1 cellular context compared by ENCODE assay signal in genomic region chr20:5749512-5750490, GRCh38.
TF ChIP-seq lines count a peak whose summit lies in the region.

TSS of gene SHLD1 (plus strand) at chr20:5750401. CDS start at chr20:5772866, 22,465 bp downstream.

TF ChIP-seq in HepG2, 621 proteins besides CTCF, POLR2A, EP300 and RAD21 (continued from another document and continues in another):
- TF ChIP-seq, protein P1, sequence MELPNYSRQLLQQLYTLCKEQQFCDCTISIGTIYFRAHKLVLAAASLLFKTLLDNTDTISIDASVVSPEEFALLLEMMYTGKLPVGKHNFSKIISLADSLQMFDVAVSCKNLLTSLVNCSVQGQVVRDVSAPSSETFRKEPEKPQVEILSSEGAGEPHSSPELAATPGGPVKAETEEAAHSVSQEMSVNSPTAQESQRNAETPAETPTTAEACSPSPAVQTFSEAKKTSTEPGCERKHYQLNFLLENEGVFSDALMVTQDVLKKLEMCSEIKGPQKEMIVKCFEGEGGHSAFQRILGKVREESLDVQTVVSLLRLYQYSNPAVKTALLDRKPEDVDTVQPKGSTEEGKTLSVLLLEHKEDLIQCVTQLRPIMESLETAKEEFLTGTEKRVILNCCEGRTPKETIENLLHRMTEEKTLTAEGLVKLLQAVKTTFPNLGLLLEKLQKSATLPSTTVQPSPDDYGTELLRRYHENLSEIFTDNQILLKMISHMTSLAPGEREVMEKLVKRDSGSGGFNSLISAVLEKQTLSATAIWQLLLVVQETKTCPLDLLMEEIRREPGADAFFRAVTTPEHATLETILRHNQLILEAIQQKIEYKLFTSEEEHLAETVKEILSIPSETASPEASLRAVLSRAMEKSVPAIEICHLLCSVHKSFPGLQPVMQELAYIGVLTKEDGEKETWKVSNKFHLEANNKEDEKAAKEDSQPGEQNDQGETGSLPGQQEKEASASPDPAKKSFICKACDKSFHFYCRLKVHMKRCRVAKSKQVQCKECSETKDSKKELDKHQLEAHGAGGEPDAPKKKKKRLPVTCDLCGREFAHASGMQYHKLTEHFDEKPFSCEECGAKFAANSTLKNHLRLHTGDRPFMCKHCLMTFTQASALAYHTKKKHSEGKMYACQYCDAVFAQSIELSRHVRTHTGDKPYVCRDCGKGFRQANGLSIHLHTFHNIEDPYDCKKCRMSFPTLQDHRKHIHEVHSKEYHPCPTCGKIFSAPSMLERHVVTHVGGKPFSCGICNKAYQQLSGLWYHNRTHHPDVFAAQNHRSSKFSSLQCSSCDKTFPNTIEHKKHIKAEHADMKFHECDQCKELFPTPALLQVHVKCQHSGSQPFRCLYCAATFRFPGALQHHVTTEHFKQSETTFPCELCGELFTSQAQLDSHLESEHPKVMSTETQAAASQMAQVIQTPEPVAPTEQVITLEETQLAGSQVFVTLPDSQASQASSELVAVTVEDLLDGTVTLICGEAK (IDR thresholded peaks at IDR 0.05) = no peak
- TF ChIP-seq, protein P1 (CRISPR knock-in tag; IDR thresholded peaks at IDR 0.05) = no peak; the same call in 1 of the 2 replicates
- TF ChIP-seq LCORL (IDR thresholded peaks at IDR 0.05) = peak; percentile 77; the same call in 1 of the 2 replicates
- no peak; the same call in 1 of the 2 replicates for TF ChIP-seq LCORL (CRISPR knock-in tag; IDR thresholded peaks at IDR 0.05)
- TF ChIP-seq ZNF772 (CRISPR knock-in tag; IDR thresholded peaks at IDR 0.05) = peak; percentile 15; the same call in 1 of the 2 replicates
- TF ChIP-seq, protein P2, sequence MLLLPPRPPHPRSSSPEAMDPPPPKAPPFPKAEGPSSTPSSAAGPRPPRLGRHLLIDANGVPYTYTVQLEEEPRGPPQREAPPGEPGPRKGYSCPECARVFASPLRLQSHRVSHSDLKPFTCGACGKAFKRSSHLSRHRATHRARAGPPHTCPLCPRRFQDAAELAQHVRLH (CRISPR knock-in tag; IDR thresholded peaks at IDR 0.05; ENCODE audit: borderline replicate concordance, low read depth) = no peak
- no peak for TF ChIP-seq SKI (IDR thresholded peaks at IDR 0.05; ENCODE audit: partially characterized antibody)
- TF ChIP-seq PHF20 (CRISPR knock-in tag; IDR thresholded peaks at IDR 0.05) = peak; percentile 86
- no peak for TF ChIP-seq REXO4 (CRISPR knock-in tag; IDR thresholded peaks at IDR 0.05; ENCODE audit: borderline replicate concordance)
- no peak for TF ChIP-seq ZNF746 (CRISPR knock-in tag; IDR thresholded peaks at IDR 0.05)
- TF ChIP-seq, protein P3, sequence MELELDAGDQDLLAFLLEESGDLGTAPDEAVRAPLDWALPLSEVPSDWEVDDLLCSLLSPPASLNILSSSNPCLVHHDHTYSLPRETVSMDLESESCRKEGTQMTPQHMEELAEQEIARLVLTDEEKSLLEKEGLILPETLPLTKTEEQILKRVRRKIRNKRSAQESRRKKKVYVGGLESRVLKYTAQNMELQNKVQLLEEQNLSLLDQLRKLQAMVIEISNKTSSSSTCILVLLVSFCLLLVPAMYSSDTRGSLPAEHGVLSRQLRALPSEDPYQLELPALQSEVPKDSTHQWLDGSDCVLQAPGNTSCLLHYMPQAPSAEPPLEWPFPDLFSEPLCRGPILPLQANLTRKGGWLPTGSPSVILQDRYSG (CRISPR knock-in tag; IDR thresholded peaks at IDR 0.05) = no peak
- TF ChIP-seq PHF5A (CRISPR knock-in tag; IDR thresholded peaks at IDR 0.05; ENCODE audit: low read depth, unreplicated experiment) = peak; percentile 85
- no peak for TF ChIP-seq HNRNPL (IDR thresholded peaks at IDR 0.05; ENCODE audit: low read depth, low read length)
- peak; percentile 4; the same call in 1 of the 2 replicates for TF ChIP-seq ZBTB33 (CRISPR knock-in tag; IDR thresholded peaks at IDR 0.05)
- TF ChIP-seq AHR (CRISPR knock-in tag; IDR thresholded peaks at IDR 0.05) = peak; percentile 74
- peak; percentile 91 for TF ChIP-seq ELF3 (CRISPR knock-in tag; IDR thresholded peaks at IDR 0.05)
- TF ChIP-seq ZNF232 (CRISPR knock-in tag; IDR thresholded peaks at IDR 0.05; ENCODE audit: borderline replicate concordance) = no peak
- no peak for TF ChIP-seq ZNF773 (CRISPR knock-in tag; IDR thresholded peaks at IDR 0.05; ENCODE audit: borderline replicate concordance)
- peak; percentile 76; the same call in 1 of the 2 replicates for TF ChIP-seq MED13 (CRISPR knock-in tag; IDR thresholded peaks at IDR 0.05)
- TF ChIP-seq GPN1 (CRISPR knock-in tag; IDR thresholded peaks at IDR 0.05; ENCODE audit: borderline replicate concordance) = no peak
- TF ChIP-seq RXRA (CRISPR knock-in tag; IDR thresholded peaks at IDR 0.05) = 0 out of 2 replicates have a peak, but pooled peaks have one; percentile 29
- no peak for TF ChIP-seq SCMH1 (CRISPR knock-in tag; IDR thresholded peaks at IDR 0.05; ENCODE audit: borderline replicate concordance)
- TF ChIP-seq CREBL2 (CRISPR knock-in tag; IDR thresholded peaks at IDR 0.05; ENCODE audit: borderline replicate concordance) = no peak
- TF ChIP-seq ZFP1 (CRISPR knock-in tag; IDR thresholded peaks at IDR 0.05) = no peak
- TF ChIP-seq ZMYM3 (CRISPR knock-in tag; IDR thresholded peaks at IDR 0.05) = peak; percentile 62; the same call in 1 of the 2 replicates
- TF ChIP-seq, protein P4, sequence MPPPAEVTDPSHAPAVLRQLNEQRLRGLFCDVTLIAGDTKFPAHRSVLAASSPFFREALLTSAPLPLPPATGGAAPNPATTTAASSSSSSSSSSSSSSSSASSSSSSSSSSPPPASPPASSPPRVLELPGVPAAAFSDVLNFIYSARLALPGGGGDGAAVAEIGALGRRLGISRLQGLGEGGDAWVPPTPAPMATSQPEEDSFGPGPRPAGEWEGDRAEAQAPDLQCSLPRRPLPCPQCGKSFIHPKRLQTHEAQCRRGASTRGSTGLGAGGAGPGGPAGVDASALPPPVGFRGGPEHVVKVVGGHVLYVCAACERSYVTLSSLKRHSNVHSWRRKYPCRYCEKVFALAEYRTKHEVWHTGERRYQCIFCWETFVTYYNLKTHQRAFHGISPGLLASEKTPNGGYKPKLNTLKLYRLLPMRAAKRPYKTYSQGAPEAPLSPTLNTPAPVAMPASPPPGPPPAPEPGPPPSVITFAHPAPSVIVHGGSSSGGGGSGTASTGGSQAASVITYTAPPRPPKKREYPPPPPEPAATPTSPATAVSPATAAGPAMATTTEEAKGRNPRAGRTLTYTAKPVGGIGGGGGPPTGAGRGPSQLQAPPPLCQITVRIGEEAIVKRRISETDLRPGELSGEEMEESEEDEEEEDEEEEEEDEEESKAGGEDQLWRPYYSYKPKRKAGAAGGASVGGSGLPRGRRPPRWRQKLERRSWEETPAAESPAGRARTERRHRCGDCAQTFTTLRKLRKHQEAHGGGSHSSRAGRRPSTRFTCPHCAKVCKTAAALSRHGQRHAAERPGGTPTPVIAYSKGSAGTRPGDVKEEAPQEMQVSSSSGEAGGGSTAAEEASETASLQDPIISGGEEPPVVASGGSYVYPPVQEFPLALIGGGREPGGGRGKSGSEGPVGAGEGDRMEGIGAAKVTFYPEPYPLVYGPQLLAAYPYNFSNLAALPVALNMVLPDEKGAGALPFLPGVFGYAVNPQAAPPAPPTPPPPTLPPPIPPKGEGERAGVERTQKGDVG (CRISPR knock-in tag; IDR thresholded peaks at IDR 0.05; ENCODE audit: borderline replicate concordance) = no peak
- no peak for TF ChIP-seq DNMT3B (CRISPR knock-in tag; conservative IDR thresholded peaks at IDR 0.05)
- no peak for TF ChIP-seq PREB (CRISPR knock-in tag; IDR thresholded peaks at IDR 0.05)
- TF ChIP-seq ZNF263 (CRISPR knock-in tag; IDR thresholded peaks at IDR 0.05) = no peak
- no peak for TF ChIP-seq ZNF512B (CRISPR knock-in tag; IDR thresholded peaks at IDR 0.05; ENCODE audit: borderline replicate concordance)
- no peak for TF ChIP-seq PRPF4 (IDR thresholded peaks at IDR 0.05; ENCODE audit: low read depth, low read length, poor library complexity, severe bottlenecking)
- TF ChIP-seq, protein P5, sequence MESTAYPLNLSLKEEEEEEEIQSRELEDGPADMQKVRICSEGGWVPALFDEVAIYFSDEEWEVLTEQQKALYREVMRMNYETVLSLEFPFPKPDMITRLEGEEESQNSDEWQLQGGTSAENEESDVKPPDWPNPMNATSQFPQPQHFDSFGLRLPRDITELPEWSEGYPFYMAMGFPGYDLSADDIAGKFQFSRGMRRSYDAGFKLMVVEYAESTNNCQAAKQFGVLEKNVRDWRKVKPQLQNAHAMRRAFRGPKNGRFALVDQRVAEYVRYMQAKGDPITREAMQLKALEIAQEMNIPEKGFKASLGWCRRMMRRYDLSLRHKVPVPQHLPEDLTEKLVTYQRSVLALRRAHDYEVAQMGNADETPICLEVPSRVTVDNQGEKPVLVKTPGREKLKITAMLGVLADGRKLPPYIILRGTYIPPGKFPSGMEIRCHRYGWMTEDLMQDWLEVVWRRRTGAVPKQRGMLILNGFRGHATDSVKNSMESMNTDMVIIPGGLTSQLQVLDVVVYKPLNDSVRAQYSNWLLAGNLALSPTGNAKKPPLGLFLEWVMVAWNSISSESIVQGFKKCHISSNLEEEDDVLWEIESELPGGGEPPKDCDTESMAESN (CRISPR knock-in tag; conservative IDR thresholded peaks at IDR 0.05) = peak; percentile 88
- TF ChIP-seq PAF1 (CRISPR knock-in tag; IDR thresholded peaks at IDR 0.05) = no peak
- TF ChIP-seq KLF13 (CRISPR knock-in tag; IDR thresholded peaks at IDR 0.05) = no peak
- TF ChIP-seq JARID2 (CRISPR knock-in tag; IDR thresholded peaks at IDR 0.05; ENCODE audit: insufficient replicate concordance) = no peak
